Comparison of ENCODE assay signal across 11 cellular contexts in genomic region chr17:78019976-78020716, GRCh38.
DNase-seq lines count a peak whose midpoint lies in the region; ATAC-seq and TF ChIP-seq lines count a peak whose summit lies in the region.
"Had no signal": no experiment of that assay in that cellular context is flagged by ENCODE, and none has a peak within 500 bp of the region (broad histone marks: within the 10 kb centered on the region; RNA-seq: fewer than 3 reads in every experiment).

No MANE protein-coding gene starts in this region.

- peaks cover 20 to 37% (median 27%) of the 10 kb centered on the region in 4 donors for H3K4me1 Mint-ChIP-seq in CD4-positive, CD25-positive, alpha-beta regulatory T cell
- H3K4me1 Mint-ChIP-seq in activated T-helper 17 cell treated with anti-CD3 and anti-CD28 coated beads, Interleukin-2, amount 50 U/mL, for 72 hours: peaks cover 27% of the 10 kb centered on the region

- H3K36me3 Mint-ChIP-seq in CD4-positive, CD25-positive, alpha-beta regulatory T cell: peaks cover 11% of the 10 kb centered on the region
- no peaks in the 10 kb centered on the region for H3K36me3 Mint-ChIP-seq in activated T-helper 17 cell treated with anti-CD3 and anti-CD28 coated beads, Interleukin-2, amount 50 U/mL, for 72 hours (ENCODE audit: low read depth)

- no peaks in the 10 kb centered on the region for H3K9me3 ChIP-seq in CD4-positive, CD25-positive, alpha-beta regulatory T cell (ENCODE audit: control insufficient read depth in 2 of 2, low read length in 2 of 2)
- H3K9me3 ChIP-seq: esophagus muscularis mucosa had no signal

- H3K27me3 ChIP-seq in CD4-positive, CD25-positive, alpha-beta regulatory T cell (ENCODE audit: control insufficient read depth, insufficient read depth, low read length): no peaks in the 10 kb centered on the region
- no peaks in the 10 kb centered on the region for H3K27me3 ChIP-seq in brain microvascular endothelial cell (replicated peaks)
- H3K27me3 ChIP-seq: esophagus muscularis mucosa had no signal

- peaks cover 17% of the 10 kb centered on the region for H3K4me1 ChIP-seq in CD4-positive, CD25-positive, alpha-beta regulatory T cell (ENCODE audit: control insufficient read depth, insufficient read depth, low read length, poor library complexity, severe bottlenecking)

- no peaks in the 10 kb centered on the region for H3K27me3 Mint-ChIP-seq in CD4-positive, CD25-positive, alpha-beta regulatory T cell
- no peaks in the 10 kb centered on the region for H3K27me3 Mint-ChIP-seq in activated T-helper 17 cell treated with anti-CD3 and anti-CD28 coated beads, Interleukin-2, amount 50 U/mL, for 72 hours

- peak overlapping the region; percentile 85 for H3K4me3 ChIP-seq in CD4-positive, CD25-positive, alpha-beta regulatory T cell (ENCODE audit: low read depth, low read length)
- H3K4me3 ChIP-seq in brain microvascular endothelial cell (ENCODE audit: low read depth, low read length): no peak overlapping the region
- H3K4me3 ChIP-seq: esophagus muscularis mucosa had no signal

- no peak for TF ChIP-seq CTCF in brain microvascular endothelial cell (IDR thresholded peaks at IDR 0.05; ENCODE audit: low read depth, low read length, missing control alignments)

- peaks cover 15% of the 10 kb centered on the region for H3K36me3 ChIP-seq in CD4-positive, CD25-positive, alpha-beta regulatory T cell (ENCODE audit: control insufficient read depth, insufficient read depth, low read length)
- H3K36me3 ChIP-seq in brain microvascular endothelial cell (replicated peaks): no peaks in the 10 kb centered on the region

- DNase-seq in CD4-positive, CD25-positive, alpha-beta regulatory T cell: peak in 2 of 3 donors; percentile 28 to 82
- no peak for DNase-seq in effector CD4-positive, alpha-beta T cell
- DNase-seq in brain microvascular endothelial cell: no peak
- no peak for DNase-seq in GM03348 (ENCODE audit: low spot score)
- DNase-seq: posterior cingulate gyrus had no signal

- peak; percentile 68 to 77 for ATAC-seq in CD4-positive, CD25-positive, alpha-beta regulatory T cell (ENCODE audit: low read depth in 2 of 2)
- ATAC-seq in GM18502 (IDR thresholded peaks at IDR 0.05; ENCODE audit: poor library complexity, unreplicated experiment): peak; percentile 45
- peak; percentile 56 for ATAC-seq in HG02970 (IDR thresholded peaks at IDR 0.05; ENCODE audit: low FRiP score, unreplicated experiment)
- ATAC-seq in activated T-helper 17 cell treated with anti-CD3 and anti-CD28 coated beads, Interleukin-2, amount 50 U/mL, for 72 hours (replicated peaks): peak; percentile 85
- ATAC-seq in GM18870 (IDR thresholded peaks at IDR 0.05; ENCODE audit: unreplicated experiment): no peak

- peak overlapping the region; percentile 57 to 90 (median 82) for H3K27ac Mint-ChIP-seq in CD4-positive, CD25-positive, alpha-beta regulatory T cell
- peak overlapping the region; percentile 82 for H3K27ac Mint-ChIP-seq in activated T-helper 17 cell treated with anti-CD3 and anti-CD28 coated beads, Interleukin-2, amount 50 U/mL, for 72 hours

- peak overlapping the region; percentile 64 for H3K27ac ChIP-seq in CD4-positive, CD25-positive, alpha-beta regulatory T cell (ENCODE audit: insufficient read depth, low read length, poor library complexity, severe bottlenecking)
- H3K27ac ChIP-seq in brain microvascular endothelial cell: no peak overlapping the region
- H3K27ac ChIP-seq: RWPE1 had no signal

- H3K4me3 Mint-ChIP-seq in CD4-positive, CD25-positive, alpha-beta regulatory T cell: peak overlapping the region; percentile 51 to 90 (median 70)
- H3K4me3 Mint-ChIP-seq in activated T-helper 17 cell treated with anti-CD3 and anti-CD28 coated beads, Interleukin-2, amount 50 U/mL, for 72 hours: peak overlapping the region; percentile 83

- no peaks in the 10 kb centered on the region for H3K9me3 Mint-ChIP-seq in CD4-positive, CD25-positive, alpha-beta regulatory T cell
- no peaks in the 10 kb centered on the region for H3K9me3 Mint-ChIP-seq in activated T-helper 17 cell treated with anti-CD3 and anti-CD28 coated beads, Interleukin-2, amount 50 U/mL, for 72 hours

- in situ Hi-C loops in brain microvascular endothelial cell (cut with HindIII; ENCODE audit: low pct_ligation_motif_present, low sequenced_read_pairs): loop anchor here (25.0 kb wide), 1 partner anchor 483 kb away; no protein-coding TSS in a partner anchor

Comparison
In these comparisons a context has a peak if more than half of its experiments do, and no peak if none do; other contexts are left out.
1. DNase-seq: peak in CD4-positive, CD25-positive, alpha-beta regulatory T cell (2 of 3); none in effector CD4-positive, alpha-beta T cell (single experiment), brain microvascular endothelial cell (single experiment) and GM03348 (single experiment).